In the genomic region with DNA sequence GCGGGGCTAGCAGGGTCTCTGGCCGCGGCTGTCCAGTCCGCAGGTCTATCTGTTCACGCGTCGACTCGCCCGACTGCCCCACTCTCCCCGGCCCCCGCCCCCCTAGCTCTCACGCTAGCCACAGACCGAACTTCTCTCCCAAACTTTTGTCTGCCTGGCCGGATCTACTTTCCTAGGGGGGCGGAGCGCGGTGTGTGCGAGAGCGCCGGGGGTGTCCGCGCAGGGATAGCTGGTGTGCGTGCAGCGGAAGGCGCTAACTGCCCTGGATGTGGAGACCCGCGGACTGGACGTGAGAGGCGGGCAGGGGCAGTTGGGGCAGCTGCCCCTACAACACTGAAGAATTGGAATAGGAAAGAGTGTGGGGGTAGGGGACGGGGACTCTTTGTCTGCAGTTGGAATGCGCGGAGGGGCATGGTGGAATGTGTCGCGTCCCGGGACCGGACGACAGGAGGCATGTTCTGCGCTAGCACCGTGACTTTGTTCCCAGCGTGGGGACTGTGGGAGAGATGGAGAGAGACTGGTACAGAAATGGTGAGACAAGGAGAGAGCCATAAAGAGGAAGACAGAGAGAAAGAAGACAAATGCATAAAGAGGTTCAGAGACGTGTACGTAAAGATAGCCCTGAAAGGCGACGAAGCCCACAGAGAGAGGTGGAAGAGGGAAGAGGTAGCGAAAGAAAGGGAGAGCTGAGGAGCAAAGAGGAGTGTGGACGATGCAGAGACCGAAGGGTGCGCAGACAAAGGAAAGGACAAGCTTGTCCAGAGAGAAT, we compare ENCODE assay signal across 8 cellular contexts. TPM values are rescaled to one million over a fixed set of nuclear protein-coding genes. Genes with fewer than 3 reads are reported as not detected.
DNase-seq lines count a peak whose midpoint lies in the region; ATAC-seq lines count a peak whose summit lies in the region.

Gene AJUBA (minus strand): TSS at position 75 of the 769 bp plus-strand sequence. CDS start 285 bp downstream, outside the sequence.

- no peak within 1 kb of the TSS for H3K27ac Mint-ChIP-seq in activated naive CD4-positive, alpha-beta T cell treated with anti-CD3 and anti-CD28 coated beads for 36 hours

- CTCF ChIA-PET in activated naive CD4-positive, alpha-beta T cell treated with anti-CD3 and anti-CD28 coated beads for 36 hours (lab: Charles Lee) = interaction anchor here (0.7 to 18.5 kb wide), 25 partner anchors 10 to 426 kb away, joined by 3 to 713 read pairs (median 6); partner anchors contain the start of genes ACIN1, C14orf119, CDH24 and HAUS4

- H3K9ac ChIP-seq in HUES6 (ENCODE audit: low read length) = peak within 1 kb of the TSS; percentile 88

- no peaks in the 10 kb centered on the region for H3K4me1 Mint-ChIP-seq in activated naive CD4-positive, alpha-beta T cell treated with anti-CD3 and anti-CD28 coated beads for 36 hours (ENCODE audit: low read depth)

- H3K36me3 ChIP-seq in HUES6 (ENCODE audit: control insufficient read depth, insufficient read depth, low read length) = peaks cover 16% of the 10 kb centered on the region; the same call in 1 of the 2 replicates

- no peaks in the 10 kb centered on the region for H3K36me3 Mint-ChIP-seq in activated naive CD4-positive, alpha-beta T cell treated with anti-CD3 and anti-CD28 coated beads for 36 hours (ENCODE audit: low read depth)

- H3K4me3 Mint-ChIP-seq in activated naive CD4-positive, alpha-beta T cell treated with anti-CD3 and anti-CD28 coated beads for 36 hours = peak within 1 kb of the TSS; percentile 61

- peaks cover 29% of the 10 kb centered on the region for H3K4me1 ChIP-seq in HUES6 (ENCODE audit: control insufficient read depth, insufficient read depth, low read length)

- H3K9me3 ChIP-seq in HUES6 (ENCODE audit: control insufficient read depth, insufficient read depth, low read depth, low read length) = no peaks in the 10 kb centered on the region

- no peaks in the 10 kb centered on the region for H3K9me3 Mint-ChIP-seq in activated naive CD4-positive, alpha-beta T cell treated with anti-CD3 and anti-CD28 coated beads for 36 hours

- peak within 1 kb of the TSS; percentile 76 for H3K4me3 ChIP-seq in HUES6 (ENCODE audit: low read depth, low read length)

- no peak for ATAC-seq in HG02623 (IDR thresholded peaks at IDR 0.05; ENCODE audit: unreplicated experiment)

- peak within 1 kb of the TSS; percentile 44; the same call in 1 of the 2 replicates for H3K27ac ChIP-seq in HUES6 (ENCODE audit: low read depth, low read length)
- no peak within 1 kb of the TSS for H3K27ac ChIP-seq in substantia nigra (ENCODE audit: low read depth, low read length, poor library complexity, severe bottlenecking)

- peaks cover 13% of the 10 kb centered on the region; the same call in 1 of the 2 replicates for H3K27me3 ChIP-seq in HUES6 (ENCODE audit: control insufficient read depth, insufficient read depth, low read length)

- H3K27me3 Mint-ChIP-seq in activated naive CD4-positive, alpha-beta T cell treated with anti-CD3 and anti-CD28 coated beads for 36 hours (ENCODE audit: low read depth) = no peaks in the 10 kb centered on the region

- DNase-seq in GF-D8 (lab: John Stamatoyannopoulos, UW) = peak; percentile 52
- peak; percentile 78 for DNase-seq in SK-N-DZ (ENCODE audit: low spot score)
- DNase-seq in activated naive CD4-positive, alpha-beta T cell treated with anti-CD3 and anti-CD28 coated beads for 36 hours = peak; percentile 85
- peak; percentile 38 for DNase-seq in globus pallidus (ENCODE audit: low spot score)
- peak in 42 of 56 donors; percentile 5 to 77 (median 31) for DNase-seq in nucleus accumbens (lab: John Stamatoyannopoulos, UW)
- DNase-seq in substantia nigra (lab: John Stamatoyannopoulos, UW) = peak in 31 of 49 donors; percentile 9 to 58 (median 36)

- intact Hi-C loops in activated naive CD4-positive, alpha-beta T cell treated with anti-CD3 and anti-CD28 coated beads for 36 hours (cut with micrococcal nuclease) = loop anchor here (1.0 to 2.0 kb wide), 9 partner anchors 9 to 426 kb away; partner anchors contain the start of genes HAUS4 and PPP1R3E

RNA-seq across cellular contexts. Expression of gene AJUBA, which starts in this region (rescaled TPM):
- 2.7 and 3.7 TPM in 2 replicates for polyA plus RNA-seq in SK-N-DZ (2014; cell fraction: cytosol; rRNA removed)
- polyA plus RNA-seq in SK-N-DZ (2014; cell fraction: nucleus; rRNA removed) = 3.4 and 4.8 TPM in 2 replicates
- total RNA-seq in activated naive CD4-positive, alpha-beta T cell treated with anti-CD3 and anti-CD28 coated beads for 36 hours = 1 to 10 TPM; 2.1 to 2.8 TPM

Comparison
In these comparisons a context has a peak if more than half of its experiments do, and no peak if none do; other contexts are left out.
1. DNase-seq: peak in every context shown above with its lines; median percentile 85 in activated naive CD4-positive, alpha-beta T cell treated with anti-CD3 and anti-CD28 coated beads for 36 hours; 78 in SK-N-DZ; 52 in GF-D8; 38 in globus pallidus; 36 in substantia nigra; 31 in nucleus accumbens.